8 cellular contexts compared by ENCODE assay signal in the genomic region with DNA sequence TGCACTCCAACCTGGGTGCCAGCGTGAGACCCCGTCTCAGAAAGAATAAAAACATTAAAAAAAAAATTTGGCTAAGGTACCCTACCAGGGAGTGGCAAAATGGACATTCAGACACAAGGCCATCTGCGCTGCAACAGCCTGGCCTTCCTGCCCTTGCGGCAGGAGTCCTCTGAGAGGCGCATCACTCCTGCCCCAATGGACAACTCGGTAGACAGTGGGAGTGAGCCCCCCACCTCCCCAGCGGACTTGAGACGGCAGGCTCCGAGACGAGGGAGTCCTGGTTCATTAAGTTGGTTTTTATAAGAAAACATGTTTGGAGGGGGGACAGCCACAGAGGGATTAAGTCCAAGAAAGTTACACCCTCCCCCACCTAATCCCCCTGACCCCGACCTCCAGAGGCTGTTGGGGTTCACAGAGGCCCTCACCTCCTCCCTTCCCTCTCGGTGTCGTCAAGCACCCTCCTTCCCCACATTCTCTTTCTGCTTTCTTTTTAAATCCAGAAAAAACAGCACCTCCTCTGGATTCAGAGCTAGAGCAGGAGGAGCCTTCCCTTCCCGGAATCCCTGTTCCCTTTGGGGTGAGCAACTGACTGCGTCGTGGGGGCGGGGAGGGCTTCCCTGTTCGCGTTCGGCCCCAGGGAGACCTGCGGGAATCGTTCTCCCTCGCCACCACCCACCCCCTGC. TPM values are rescaled to one million over a fixed set of nuclear protein-coding genes. Genes with fewer than 3 reads are reported as not detected.
DNase-seq lines count a peak whose midpoint lies in the region; ATAC-seq and TF ChIP-seq lines count a peak whose summit lies in the region.

No MANE protein-coding gene starts in this region.

- no peak for TF ChIP-seq CTCF in hepatocyte (IDR thresholded peaks at IDR 0.05; ENCODE audit: poor library complexity)
- no peak for TF ChIP-seq CTCF in smooth muscle cell (IDR thresholded peaks at IDR 0.05; ENCODE audit: borderline replicate concordance, insufficient read depth, poor library complexity, severe bottlenecking)

- CTCF ChIA-PET in activated naive CD4-positive, alpha-beta T cell treated with anti-CD3 and anti-CD28 coated beads, Interleukin-2, amount 10 ng/mL, durations not matched to agents 7 days and 5 days (lab: Charles Lee) = interaction anchor here (0.7 to 5.6 kb wide), 7 partner anchors 9 to 132 kb away, joined by 3 to 38 read pairs (median 6); partner anchors contain the start of gene CDC25C

- H4K20me1 ChIP-seq in hepatocyte (ENCODE audit: insufficient read depth, poor library complexity, severe bottlenecking) (peaks cover 25% of the 10 kb centered on the region), smooth muscle cell (ENCODE audit: low read depth) (peaks cover 31% of the 10 kb centered on the region)

- peak overlapping the region; percentile 88 for H3K9ac ChIP-seq in smooth muscle cell (ENCODE audit: low read depth)

- H3K27ac Mint-ChIP-seq in activated naive CD4-positive, alpha-beta T cell treated with anti-CD3 and anti-CD28 coated beads, Interleukin-2, amount 10 ng/mL, durations not matched to agents 7 days and 5 days = peak overlapping the region; percentile 96
- no peak overlapping the region for H3K27ac Mint-ChIP-seq in activated T-cell treated with anti-CD3 and anti-CD28 coated beads, Interleukin-2, amount 50 U/mL, for 72 hours

- peaks cover 46% of the 10 kb centered on the region for H3K27me3 Mint-ChIP-seq in activated naive CD4-positive, alpha-beta T cell treated with anti-CD3 and anti-CD28 coated beads, Interleukin-2, amount 10 ng/mL, durations not matched to agents 7 days and 5 days
- no peaks in the 10 kb centered on the region for H3K27me3 Mint-ChIP-seq in activated T-cell treated with anti-CD3 and anti-CD28 coated beads, Interleukin-2, amount 50 U/mL, for 72 hours (ENCODE audit: low read depth)

- H3K27me3 ChIP-seq in hepatocyte = no peaks in the 10 kb centered on the region
- no peaks in the 10 kb centered on the region for H3K27me3 ChIP-seq in smooth muscle cell (ENCODE audit: low read depth)

- no peak for ATAC-seq in activated T-cell treated with anti-CD3 and anti-CD28 coated beads, Interleukin-2, amount 50 U/mL, for 72 hours (replicated peaks in 1 of 2)

- H3K4me3 ChIP-seq in hepatocyte = peak overlapping the region; percentile 18
- peak overlapping the region; percentile 79 for H3K4me3 ChIP-seq in smooth muscle cell

- H3K9me3 ChIP-seq in hepatocyte (ENCODE audit: low read depth) (no peaks in the 10 kb centered on the region), smooth muscle cell (replicated peaks; ENCODE audit: low read depth) (no peaks in the 10 kb centered on the region)

- peaks cover 5% of the 10 kb centered on the region for H3K36me3 Mint-ChIP-seq in activated naive CD4-positive, alpha-beta T cell treated with anti-CD3 and anti-CD28 coated beads, Interleukin-2, amount 10 ng/mL, durations not matched to agents 7 days and 5 days
- H3K36me3 Mint-ChIP-seq in activated T-cell treated with anti-CD3 and anti-CD28 coated beads, Interleukin-2, amount 50 U/mL, for 72 hours (ENCODE audit: insufficient read depth in 2 of 2) = peaks cover 13 to 20% of the 10 kb centered on the region in 2 donors

- H3K4me1 ChIP-seq in hepatocyte (ENCODE audit: insufficient read depth) = peaks cover 6% of the 10 kb centered on the region
- H3K4me1 ChIP-seq in smooth muscle cell (ENCODE audit: low read depth) = peaks cover 7% of the 10 kb centered on the region

- peaks cover 36% of the 10 kb centered on the region for H3K4me1 Mint-ChIP-seq in activated naive CD4-positive, alpha-beta T cell treated with anti-CD3 and anti-CD28 coated beads, Interleukin-2, amount 10 ng/mL, durations not matched to agents 7 days and 5 days
- peaks cover 55% of the 10 kb centered on the region for H3K4me1 Mint-ChIP-seq in activated T-cell treated with anti-CD3 and anti-CD28 coated beads, Interleukin-2, amount 50 U/mL, for 72 hours (ENCODE audit: low read depth)

- 38% methylated on average over 15 of the region's 23 CpGs for WGBS in hepatocyte (ENCODE audit: low lambda C conversion rate, missing lambda C conversion rate)
- WGBS in smooth muscle cell (ENCODE audit: low lambda C conversion rate) = 22% methylated on average over 23 of the region's 23 CpGs

- no peaks in the 10 kb centered on the region for H3K36me3 ChIP-seq in hepatocyte (replicated peaks; ENCODE audit: insufficient read depth, low read depth)
- H3K36me3 ChIP-seq in smooth muscle cell (ENCODE audit: low read depth) = peaks cover 4% of the 10 kb centered on the region

- H2AFZ ChIP-seq in hepatocyte (peak overlapping the region; percentile 33), smooth muscle cell (ENCODE audit: low read depth) (no peak overlapping the region)

- H3K4me3 Mint-ChIP-seq in activated naive CD4-positive, alpha-beta T cell treated with anti-CD3 and anti-CD28 coated beads, Interleukin-2, amount 10 ng/mL, durations not matched to agents 7 days and 5 days = peak overlapping the region; percentile 74
- H3K4me3 Mint-ChIP-seq in activated T-cell treated with anti-CD3 and anti-CD28 coated beads, Interleukin-2, amount 50 U/mL, for 72 hours = peak overlapping the region; percentile 91 to 94

- H3K4me2 ChIP-seq in hepatocyte (peak overlapping the region; percentile 85), smooth muscle cell (peak overlapping the region; percentile 92)

- H3K27ac ChIP-seq in hepatocyte (peak overlapping the region; percentile 98), smooth muscle cell (ENCODE audit: low read depth) (peak overlapping the region; percentile 96)

- H3K79me2 ChIP-seq in hepatocyte = no peaks in the 10 kb centered on the region
- peaks cover 9% of the 10 kb centered on the region for H3K79me2 ChIP-seq in smooth muscle cell (ENCODE audit: low read depth)

- H3K9me2 ChIP-seq in hepatocyte (replicated peaks; ENCODE audit: insufficient read depth) = no peaks in the 10 kb centered on the region

- DNase-seq in activated naive CD4-positive, alpha-beta T cell treated with anti-CD3 and anti-CD28 coated beads, Interleukin-2, amount 10 ng/mL, durations not matched to agents 7 days and 5 days = no peak
- no peak for DNase-seq in activated naive CD4-positive, alpha-beta T cell treated with anti-CD3 and anti-CD28 coated beads, Interleukin-2, amount 50 U/mL, for 16 hours
- DNase-seq in activated T-cell treated with anti-CD3 and anti-CD28 coated beads, Interleukin-2, amount 50 U/mL, for 72 hours = no peak
- DNase-seq in hepatocyte (ENCODE audit: low spot score) (peak; percentile 49), smooth muscle cell (lab: John Stamatoyannopoulos, UW; ENCODE audit: unreplicated experiment) (no peak), NCI-H1436 (lab: John Stamatoyannopoulos, UW) (no peak), occipital lobe (lab: John Stamatoyannopoulos, UW) (no peak)
- DNase-seq in stimulated activated CD8-positive, alpha-beta memory T cell treated with anti-CD3 and anti-CD28 coated beads, Interleukin-4, amount 100 ng/mL, for 48 hours = no peak

- peaks cover 25% of the 10 kb centered on the region for H3F3A ChIP-seq in smooth muscle cell (ENCODE audit: low read depth)

- no peaks in the 10 kb centered on the region for H3K9me3 Mint-ChIP-seq in activated naive CD4-positive, alpha-beta T cell treated with anti-CD3 and anti-CD28 coated beads, Interleukin-2, amount 10 ng/mL, durations not matched to agents 7 days and 5 days
- no peaks in the 10 kb centered on the region for H3K9me3 Mint-ChIP-seq in activated T-cell treated with anti-CD3 and anti-CD28 coated beads, Interleukin-2, amount 50 U/mL, for 72 hours

RNA-seq across cellular contexts. Expression of gene EGR1, which starts 1.8 kb away (rescaled TPM):
- 100 to 1,000 TPM in 1 of 2 donors, 10 to 100 TPM in 1; 94.3 to 105 TPM for total RNA-seq in activated T-cell treated with anti-CD3 and anti-CD28 coated beads, Interleukin-2, amount 50 U/mL, for 72 hours
- total RNA-seq in hepatocyte = 64.2 and 95.4 TPM in 2 replicates
- polyA plus RNA-seq in hepatocyte = 336 and 434 TPM in 2 replicates
- 205 and 250 TPM in 2 replicates for total RNA-seq in smooth muscle cell
- 851 and 1,110 TPM in 2 replicates for polyA plus RNA-seq in smooth muscle cell
- 2.8 TPM for total RNA-seq in occipital lobe

RNA-seq across cellular contexts. Expression of gene REEP2, which starts 24.6 kb away (rescaled TPM):
- total RNA-seq in activated T-cell treated with anti-CD3 and anti-CD28 coated beads, Interleukin-2, amount 50 U/mL, for 72 hours = 10 to 100 TPM in 1 of 2 donors, 1 to 10 TPM in 1; 6.6 to 11.5 TPM
- total RNA-seq in hepatocyte = 0.67 and 3.2 TPM in 2 replicates
- 0.66 and 1.9 TPM in 2 replicates for polyA plus RNA-seq in hepatocyte
- total RNA-seq in smooth muscle cell = 4.0 and 4.3 TPM in 2 replicates
- polyA plus RNA-seq in smooth muscle cell = 5.4 and 7.7 TPM in 2 replicates
- 71.0 TPM for total RNA-seq in occipital lobe

Comparison
In these comparisons a context has a peak if more than half of its experiments do, and no peak if none do; other contexts are left out.
1. RNA of gene EGR1, which starts 1.8 kb away (total RNA-seq): 205 to 250 TPM in smooth muscle cell, 94.3 to 105 TPM in activated T-cell treated with anti-CD3 and anti-CD28 coated beads, Interleukin-2, amount 50 U/mL, for 72 hours and 64.2 to 95.4 TPM in hepatocyte; 2.8 TPM in occipital lobe (single experiment); every median in the first group is over 10 times any median in the second.